In the genomic region with DNA sequence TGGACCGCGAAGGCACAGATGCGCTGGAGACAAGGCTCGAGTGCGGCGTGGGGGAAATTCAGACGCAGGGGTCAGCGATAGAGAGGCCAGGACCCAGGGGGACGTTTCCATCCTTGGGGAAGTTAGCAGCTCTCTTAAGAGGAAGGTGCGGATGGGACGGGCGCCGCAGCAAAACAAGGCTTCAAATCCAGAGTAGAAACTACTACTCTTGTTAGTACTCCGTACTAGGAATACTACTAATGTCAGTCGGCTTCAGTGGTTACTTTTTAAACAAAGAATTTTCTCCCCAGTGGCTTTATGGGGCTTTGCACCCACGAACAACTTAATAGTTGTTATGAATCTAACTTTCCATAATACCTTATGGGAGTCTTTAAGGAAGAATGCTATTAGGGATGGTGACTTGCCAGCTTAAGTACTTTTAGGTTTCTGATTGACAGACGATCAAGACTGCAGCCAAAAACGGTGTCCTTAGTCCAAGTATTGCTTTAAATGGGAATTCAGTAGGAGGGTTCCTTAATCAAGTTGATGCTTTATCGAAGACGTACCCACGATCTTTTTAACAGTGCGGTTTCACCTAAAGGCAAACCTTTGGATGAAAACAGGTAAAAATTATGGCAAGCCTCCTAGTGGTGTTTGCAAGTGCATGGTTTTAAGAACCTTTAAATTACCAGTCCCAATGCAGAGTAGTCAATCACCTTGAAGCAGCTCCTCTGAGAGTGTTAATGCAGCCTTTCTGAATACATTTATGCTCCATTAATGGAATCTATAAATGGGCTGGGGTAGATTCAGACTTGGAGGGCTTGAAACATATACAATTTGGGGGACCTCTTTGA, we compare ENCODE assay signal across 8 cellular contexts. TPM values are rescaled to one million over a fixed set of nuclear protein-coding genes. Genes with fewer than 3 reads are reported as not detected.
DNase-seq lines count a peak whose midpoint lies in the region; ATAC-seq and TF ChIP-seq lines count a peak whose summit lies in the region.

No MANE protein-coding gene starts in this region.

- H3K4me3 ChIP-seq in HFF-Myc (replicated peaks; ENCODE audit: low read depth, low read length) = peak overlapping the region; percentile 70

- no peak for TF ChIP-seq CTCF in HFF-Myc (IDR thresholded peaks at IDR 0.05; ENCODE audit: low read depth, low read length, missing control alignments)

- H3K4me1 Mint-ChIP-seq in activated T-cell treated with anti-CD3 and anti-CD28 coated beads, Interleukin-2, amount 50 U/mL, for 4 hours (ENCODE audit: low read depth) = peaks cover 32% of the 10 kb centered on the region
- H3K4me1 Mint-ChIP-seq in immature natural killer cell = peaks cover 27 to 34% of the 10 kb centered on the region in 2 donors

- peak overlapping the region; percentile 81 to 93 (median 88) for H3K27ac Mint-ChIP-seq in immature natural killer cell

- DNase-seq in activated T-cell treated with anti-CD3 and anti-CD28 coated beads, Interleukin-2, amount 50 U/mL, for 4 hours = no peak
- DNase-seq in activated T-cell treated with anti-CD3 and anti-CD28 coated beads for 4 hours (no peak), HFF-Myc (ENCODE audit: extremely low read depth, low read depth) (no peak), NCI-H128 (lab: John Stamatoyannopoulos, UW; ENCODE audit: unreplicated experiment) (peak; percentile 1), amniotic epithelial cell (ENCODE audit: low read depth) (peak; percentile 48), immature natural killer cell (no peak), G401 (ENCODE audit: low spot score) (no peak)
- DNase-seq in stimulated activated naive CD8-positive, alpha-beta T cell treated with anti-CD3 and anti-CD28 coated beads, Interleukin-15, Interleukin-2, amounts not matched to agents 100 U/mL and 50 U/mL, for 24 hours = no peak

- no peaks in the 10 kb centered on the region for H3K36me3 Mint-ChIP-seq in activated T-cell treated with anti-CD3 and anti-CD28 coated beads, Interleukin-2, amount 50 U/mL, for 4 hours (ENCODE audit: insufficient read depth)
- no peaks in the 10 kb centered on the region for H3K36me3 Mint-ChIP-seq in immature natural killer cell

- peak overlapping the region; percentile 89 for H3K4me3 Mint-ChIP-seq in activated T-cell treated with anti-CD3 and anti-CD28 coated beads, Interleukin-2, amount 50 U/mL, for 4 hours
- H3K4me3 Mint-ChIP-seq in immature natural killer cell = peak overlapping the region; percentile 88 to 92 (median 91)

- H3K27me3 Mint-ChIP-seq in activated T-cell treated with anti-CD3 and anti-CD28 coated beads, Interleukin-2, amount 50 U/mL, for 4 hours (ENCODE audit: low read depth) = no peaks in the 10 kb centered on the region
- H3K27me3 Mint-ChIP-seq in immature natural killer cell (ENCODE audit: low read depth in 3 of 3) = peaks cover 9 to 15% (median 10%) of the 10 kb centered on the region in 3 donors

- H3K9me3 Mint-ChIP-seq in activated T-cell treated with anti-CD3 and anti-CD28 coated beads, Interleukin-2, amount 50 U/mL, for 4 hours = no peaks in the 10 kb centered on the region
- H3K9me3 Mint-ChIP-seq in immature natural killer cell = no peaks in the 10 kb centered on the region

- ATAC-seq in activated T-cell treated with anti-CD3 and anti-CD28 coated beads, Interleukin-2, amount 50 U/mL, for 4 hours = peak; percentile 12 to 24
- peak; percentile 6 for ATAC-seq in stimulated activated naive CD8-positive, alpha-beta T cell treated with anti-CD3 and anti-CD28 coated beads, Interleukin-15, Interleukin-2, amounts not matched to agents 100 U/mL and 50 U/mL, for 24 hours

- in situ Hi-C loops in G401 (cut with HindIII; ENCODE audit: low sequenced_read_pairs) = no loop called here

RNA-seq across cellular contexts. Expression of gene IDE, which starts 0.9 kb away (rescaled TPM):
- 10 to 100 TPM; 45.7 to 48.8 (median 47.4) TPM for total RNA-seq in activated T-cell treated with anti-CD3 and anti-CD28 coated beads, Interleukin-2, amount 50 U/mL, for 4 hours
- polyA plus RNA-seq in immature natural killer cell = 10 to 100 TPM in 2 of 3 donors, 1 to 10 TPM in 1; 8.3 to 18.2 (median 14.1) TPM
- total RNA-seq in G401 (2014; rRNA removed; shearing (Covaris generic)) = 30.3 and 45.0 TPM in 2 replicates

RNA-seq across cellular contexts. Expression of gene KIF11, which starts 18.2 kb away (rescaled TPM):
- total RNA-seq in activated T-cell treated with anti-CD3 and anti-CD28 coated beads, Interleukin-2, amount 50 U/mL, for 4 hours = 1 to 10 TPM; 4.6 to 6.3 (median 5.8) TPM
- 1 to 10 TPM in 2 of 3 donors, under 1 TPM in 1; 0.55 to 2.0 (median 1.4) TPM for polyA plus RNA-seq in immature natural killer cell
- total RNA-seq in G401 (2014; rRNA removed; shearing (Covaris generic)) = 18.6 and 39.8 TPM in 2 replicates

Comparison
In these comparisons a context has a peak if more than half of its experiments do, and no peak if none do; other contexts are left out.
1. DNase-seq: peak in NCI-H128 (single experiment) and amniotic epithelial cell (single experiment); none in activated T-cell treated with anti-CD3 and anti-CD28 coated beads, Interleukin-2, amount 50 U/mL, for 4 hours (single experiment), activated T-cell treated with anti-CD3 and anti-CD28 coated beads for 4 hours (single experiment), HFF-Myc (single experiment), immature natural killer cell (0 of 3), stimulated activated naive CD8-positive, alpha-beta T cell treated with anti-CD3 and anti-CD28 coated beads, Interleukin-15, Interleukin-2, amounts not matched to agents 100 U/mL and 50 U/mL, for 24 hours (single experiment) and G401 (single experiment).